Comparison of ENCODE assay signal across 8 cellular contexts in the genomic region with DNA sequence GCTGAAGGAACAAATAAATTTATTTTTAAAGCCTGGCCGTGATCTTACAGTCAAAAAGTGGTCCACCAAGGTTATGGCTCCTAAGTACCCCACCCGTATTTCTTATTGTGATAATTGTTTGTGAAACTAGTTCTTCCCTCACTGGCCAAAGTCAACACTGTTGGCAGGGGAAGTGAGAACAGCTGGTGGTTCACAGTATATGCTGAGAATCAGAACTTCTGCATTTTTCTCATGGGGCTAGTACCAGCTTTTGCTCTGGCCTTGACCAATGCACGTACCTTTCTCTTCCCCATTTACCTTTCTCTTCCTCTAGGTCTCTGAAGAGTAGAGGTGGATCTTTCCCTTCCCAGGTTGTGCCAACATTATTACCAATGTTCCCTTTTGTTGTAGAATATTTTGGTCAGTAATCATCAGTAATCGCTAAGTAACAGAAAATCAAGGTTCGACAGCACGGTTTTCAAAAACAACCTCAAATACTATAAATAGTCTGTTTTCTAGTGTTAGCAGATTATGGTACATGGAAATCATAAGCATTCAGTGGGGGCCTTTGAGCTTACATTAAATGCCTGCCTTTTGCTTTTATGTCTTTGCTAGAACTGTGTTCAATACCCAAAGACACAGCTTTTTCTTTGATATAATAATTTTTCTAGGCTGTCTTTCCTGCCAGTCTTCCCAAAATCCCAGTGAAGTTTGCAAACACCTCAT.
DNase-seq lines count a peak whose midpoint lies in the region; ATAC-seq and TF ChIP-seq lines count a peak whose summit lies in the region.

No MANE protein-coding gene starts in this region.

- peak; percentile 33 for DNase-seq in GM13977 (ENCODE audit: low spot score)
- peak; percentile 62 for DNase-seq in MG63
- no peak for DNase-seq in left ventricle myocardium superior
- DNase-seq in activated naive CD4-positive, alpha-beta T cell (lab: John Stamatoyannopoulos, UW), result no peak
- no peak for DNase-seq in SW480 (ENCODE audit: low spot score)
- no peak for DNase-seq in NCI-H2107 treated with DMSO at 0.1 percent for 48 hours (lab: John Stamatoyannopoulos, UW; ENCODE audit: unreplicated experiment)
- no peak for DNase-seq in HT-29 (ENCODE audit: low spot score)

- TF ChIP-seq CTCF in GM13977 (IDR thresholded peaks at IDR 0.05; ENCODE audit: extremely low read depth, insufficient read depth, missing control alignments), result no peak

- no peaks in the 10 kb centered on the region for H3K27me3 ChIP-seq in MG63

- no peaks in the 10 kb centered on the region for H3K36me3 ChIP-seq in MG63

- H3K9me3 ChIP-seq in MG63, result peaks cover 5% of the 10 kb centered on the region; the same call in 1 of the 2 replicates

- in situ Hi-C loops in GM13977 (cut with MboI; ENCODE audit: low pct_unique_long_range_greater_than_20kb, low sequenced_read_pairs, unreplicated experiment), result no loop called here

- intact Hi-C loops in left ventricle myocardium superior (cut with micrococcal nuclease), result no loop called here

- no peak overlapping the region for H3K4me3 ChIP-seq in MG63

- ATAC-seq in GM21786 (IDR thresholded peaks at IDR 0.05; ENCODE audit: unreplicated experiment) (peak; percentile 99), left ventricle myocardium superior (peak; percentile 68)

Comparison
In these comparisons a context has a peak if more than half of its experiments do, and no peak if none do; other contexts are left out.
1. DNase-seq: peak in GM13977 (single experiment) and MG63 (single experiment); none in left ventricle myocardium superior (single experiment), activated naive CD4-positive, alpha-beta T cell (0 of 4), SW480 (single experiment), NCI-H2107 treated with DMSO at 0.1 percent for 48 hours (single experiment) and HT-29 (single experiment).